In the genomic region with DNA sequence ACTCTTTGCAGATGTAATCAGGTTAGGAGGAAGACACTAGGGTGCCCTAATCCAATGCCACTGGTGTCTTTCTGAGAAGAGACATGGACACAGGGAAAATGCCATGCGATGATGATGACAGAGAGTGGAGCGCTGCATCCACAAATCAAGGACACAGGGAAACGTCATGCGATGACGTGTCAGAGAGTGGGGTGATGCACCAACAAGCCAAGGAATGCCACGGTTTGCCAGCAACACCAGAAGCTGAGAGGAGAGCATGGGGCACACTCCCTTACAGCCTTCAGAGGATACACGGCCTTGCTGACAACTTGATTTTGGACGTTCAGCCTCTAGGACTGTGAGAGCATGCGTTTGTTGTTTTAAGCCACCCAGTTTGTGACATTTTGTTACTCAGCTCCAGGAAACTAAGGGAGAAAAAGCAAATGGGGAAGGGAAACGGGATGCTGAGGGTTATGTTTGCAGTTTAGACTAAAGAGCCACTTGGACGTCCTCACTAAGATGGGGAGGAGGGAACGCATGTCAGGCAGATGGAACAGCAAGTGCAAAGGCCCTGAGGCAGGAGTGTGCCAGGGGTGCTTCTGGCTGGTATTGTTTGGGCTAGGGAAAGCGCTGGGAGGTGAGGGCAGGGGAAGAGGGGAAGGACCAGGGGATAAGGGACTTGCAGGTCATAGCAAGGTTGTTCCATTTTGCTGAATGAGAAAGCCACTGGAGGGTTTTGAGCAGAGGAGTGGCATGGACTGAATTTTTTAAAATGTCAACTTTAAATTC, we compare ENCODE assay signal across 15 cellular contexts. TPM values are rescaled to one million over a fixed set of nuclear protein-coding genes. Genes with fewer than 3 reads are reported as not detected.
A peak's percentile ranks its signal among the peaks of the same experiment; 100 is the strongest.
DNase-seq lines count a peak whose midpoint lies in the region; ATAC-seq and TF ChIP-seq lines count a peak whose summit lies in the region.
"Had no signal": no experiment of that assay in that cellular context is flagged by ENCODE, and none has a peak within 500 bp of the region (broad histone marks: within the 10 kb centered on the region; RNA-seq: fewer than 3 reads in every experiment).

No MANE protein-coding gene starts in this region.

- CTCF ChIA-PET in activated CD8-positive, alpha-beta memory T cell treated with anti-CD3 and anti-CD28 coated beads, Interleukin-2, amount 10 ng/mL, durations not matched to agents 7 days and 5 days (lab: Charles Lee): interaction anchor here (1.2 kb wide), 1 partner anchor 78 kb away, joined by 3 read pairs; a partner anchor contains a TSS

- intact Hi-C loops in stomach (cut with DNase I; ENCODE audit: low total_unique reads): no loop called here

- no peaks in the 10 kb centered on the region for H3K36me3 ChIP-seq in stomach
- H3K36me3 ChIP-seq: left ventricle myocardium inferior, Peyer's patch had no signal

- H3K27me3 ChIP-seq in stomach: no peaks in the 10 kb centered on the region
- H3K27me3 ChIP-seq: Peyer's patch had no signal

- H3K4me1 Mint-ChIP-seq in activated CD8-positive, alpha-beta memory T cell treated with anti-CD3 and anti-CD28 coated beads, Interleukin-2, amount 10 ng/mL, durations not matched to agents 7 days and 5 days: peaks cover 16% of the 10 kb centered on the region
- H3K4me1 Mint-ChIP-seq in HFFc6 (ENCODE audit: low read depth): peaks cover 48% of the 10 kb centered on the region
- H3K4me1 Mint-ChIP-seq in central memory CD8-positive, alpha-beta T cell: peaks cover 18% of the 10 kb centered on the region
- peaks cover 29% of the 10 kb centered on the region for H3K4me1 Mint-ChIP-seq in neural crest cell
- H3K4me1 Mint-ChIP-seq in chondrocyte (ENCODE audit: low read depth): peaks cover 38% of the 10 kb centered on the region

- no peaks in the 10 kb centered on the region for H3K9me3 ChIP-seq in stomach
- H3K9me3 ChIP-seq: left ventricle myocardium inferior, Peyer's patch had no signal

- no peak overlapping the region for H3K27ac Mint-ChIP-seq in activated CD8-positive, alpha-beta memory T cell treated with anti-CD3 and anti-CD28 coated beads, Interleukin-2, amount 10 ng/mL, durations not matched to agents 7 days and 5 days
- H3K27ac Mint-ChIP-seq in HFFc6: peak overlapping the region; percentile 97
- H3K27ac Mint-ChIP-seq in central memory CD8-positive, alpha-beta T cell (ENCODE audit: low read depth): no peak overlapping the region
- no peak overlapping the region for H3K27ac Mint-ChIP-seq in neural crest cell (ENCODE audit: unreplicated experiment)
- H3K27ac Mint-ChIP-seq in chondrocyte (ENCODE audit: unreplicated experiment): no peak overlapping the region

- peaks cover 13 to 25% (median 22%) of the 10 kb centered on the region in 4 donors for H3K4me1 ChIP-seq in stomach

- H3K9me3 Mint-ChIP-seq in activated CD8-positive, alpha-beta memory T cell treated with anti-CD3 and anti-CD28 coated beads, Interleukin-2, amount 10 ng/mL, durations not matched to agents 7 days and 5 days (ENCODE audit: low read depth): no peaks in the 10 kb centered on the region
- peaks cover 4% of the 10 kb centered on the region; the same call in 1 of the 2 replicates for H3K9me3 Mint-ChIP-seq in HFFc6
- H3K9me3 Mint-ChIP-seq in central memory CD8-positive, alpha-beta T cell: no peaks in the 10 kb centered on the region
- H3K9me3 Mint-ChIP-seq in neural crest cell: no peaks in the 10 kb centered on the region
- no peaks in the 10 kb centered on the region for H3K9me3 Mint-ChIP-seq in chondrocyte (ENCODE audit: low read depth)
- H3K9me3 Mint-ChIP-seq: effector memory CD8-positive, alpha-beta T cell had no signal

- no peak overlapping the region for H3K27ac ChIP-seq in stomach

- peak; percentile 33 for DNase-seq in activated CD8-positive, alpha-beta memory T cell treated with anti-CD3 and anti-CD28 coated beads, Interleukin-2, amount 10 ng/mL, durations not matched to agents 7 days and 5 days
- DNase-seq in activated CD8-positive, alpha-beta memory T cell treated with anti-CD3 and anti-CD28 coated beads for 24 hours: no peak
- DNase-seq in HFFc6: no peak
- no peak for DNase-seq in central memory CD8-positive, alpha-beta T cell (ENCODE audit: low spot score in 2 of 2)
- no peak for DNase-seq in neural crest cell (ENCODE audit: low read depth, low spot score)
- no peak for DNase-seq in chondrocyte (ENCODE audit: low spot score)
- no peak for DNase-seq in stomach
- DNase-seq: effector memory CD8-positive, alpha-beta T cell; KG1; left ventricle myocardium inferior; NCI-H1048; NCI-H774; stimulated activated CD4-positive, alpha-beta T cell treated with anti-CD3 and anti-CD28 coated beads, Interleukin-12 subunit alpha, Interleukin-12 subunit beta, amount 100 ng/mL, for 4 hours had no signal

- TF ChIP-seq EP300 in stomach (IDR thresholded peaks at IDR 0.05): no peak

- H3K4me3 Mint-ChIP-seq in activated CD8-positive, alpha-beta memory T cell treated with anti-CD3 and anti-CD28 coated beads, Interleukin-2, amount 10 ng/mL, durations not matched to agents 7 days and 5 days: no peak overlapping the region
- H3K4me3 Mint-ChIP-seq in HFFc6: peak overlapping the region; percentile 90
- H3K4me3 Mint-ChIP-seq in central memory CD8-positive, alpha-beta T cell: peak overlapping the region; percentile 43
- H3K4me3 Mint-ChIP-seq in neural crest cell: peak overlapping the region; percentile 84
- no peak overlapping the region for H3K4me3 Mint-ChIP-seq in chondrocyte (ENCODE audit: unreplicated experiment)

- TF ChIP-seq POLR2A in stomach (IDR thresholded peaks at IDR 0.05): no peak

- 76 to 88% (median 82%) methylated on average over 13 of the region's 13 CpGs for WGBS in stomach, 5 donors

- peaks cover 5% of the 10 kb centered on the region for H3K36me3 Mint-ChIP-seq in activated CD8-positive, alpha-beta memory T cell treated with anti-CD3 and anti-CD28 coated beads, Interleukin-2, amount 10 ng/mL, durations not matched to agents 7 days and 5 days
- H3K36me3 Mint-ChIP-seq in HFFc6 (ENCODE audit: low read depth): peaks cover 12% of the 10 kb centered on the region
- H3K36me3 Mint-ChIP-seq in central memory CD8-positive, alpha-beta T cell (ENCODE audit: insufficient read depth): peaks cover 13% of the 10 kb centered on the region
- H3K36me3 Mint-ChIP-seq in neural crest cell (ENCODE audit: low read depth): no peaks in the 10 kb centered on the region
- no peaks in the 10 kb centered on the region for H3K36me3 Mint-ChIP-seq in chondrocyte (ENCODE audit: low read depth)

- H3K27me3 Mint-ChIP-seq in activated CD8-positive, alpha-beta memory T cell treated with anti-CD3 and anti-CD28 coated beads, Interleukin-2, amount 10 ng/mL, durations not matched to agents 7 days and 5 days: peaks cover 2% of the 10 kb centered on the region
- peaks cover 4% of the 10 kb centered on the region for H3K27me3 Mint-ChIP-seq in HFFc6 (ENCODE audit: insufficient read depth)
- H3K27me3 Mint-ChIP-seq in central memory CD8-positive, alpha-beta T cell: no peaks in the 10 kb centered on the region
- H3K27me3 Mint-ChIP-seq in neural crest cell (ENCODE audit: low read depth): peaks cover 2% of the 10 kb centered on the region
- H3K27me3 Mint-ChIP-seq in chondrocyte (ENCODE audit: low read depth): no peaks in the 10 kb centered on the region
- H3K27me3 Mint-ChIP-seq: effector memory CD8-positive, alpha-beta T cell had no signal

- TF ChIP-seq CTCF in HFFc6 (IDR thresholded peaks at IDR 0.05) (no peak), neural crest cell (conservative IDR thresholded peaks at IDR 0.05) (no peak), chondrocyte (IDR thresholded peaks at IDR 0.05) (no peak), stomach (IDR thresholded peaks at IDR 0.05) (no peak)

- no peak for ATAC-seq in activated CD8-positive, alpha-beta memory T cell treated with anti-CD3 and anti-CD28 coated beads, Interleukin-2, amount 10 ng/mL, durations not matched to agents 7 days and 5 days
- no peak for ATAC-seq in central memory CD8-positive, alpha-beta T cell (replicated peaks; ENCODE audit: extremely low read depth, poor library complexity, severe bottlenecking)
- ATAC-seq in HG03039 (IDR thresholded peaks at IDR 0.05; ENCODE audit: unreplicated experiment): no peak
- ATAC-seq: effector memory CD8-positive, alpha-beta T cell had no signal

- no peak overlapping the region for H3K4me3 ChIP-seq in stomach
- H3K4me3 ChIP-seq: Peyer's patch had no signal

RNA-seq across cellular contexts. Expression of a gene that starts 2.5 kb away (rescaled TPM):
- 10 to 100 TPM; 37.4 to 55.3 TPM for total RNA-seq in activated CD8-positive, alpha-beta memory T cell treated with anti-CD3 and anti-CD28 coated beads, Interleukin-2, amount 10 ng/mL, durations not matched to agents 7 days and 5 days
- 10 to 100 TPM; 19.8 to 23.8 (median 21.7) TPM for total RNA-seq in HFFc6 (2021; fragmentation: NEBNext Ultra II Directional; extraction: Animal tissue kit (Norgen Biotek cat#: 25700))
- total RNA-seq in neural crest cell (39.3 and 41.2 TPM in 2 replicates), chondrocyte (21.5 to 28.2 TPM (median 21.7 TPM) in 3 replicates), stomach (10 to 100 TPM; 12.8 to 37.4 (median 27.2) TPM)
- polyA plus RNA-seq in stomach: 1 to 10 TPM; 3.5 to 8.4 (median 4.2) TPM

Comparison
In these comparisons a context has a peak if more than half of its experiments do, and no peak if none do; other contexts are left out.
1. H3K4me3 Mint-ChIP-seq: peak in HFFc6 (single experiment), central memory CD8-positive, alpha-beta T cell (single experiment) and neural crest cell (single experiment); none in activated CD8-positive, alpha-beta memory T cell treated with anti-CD3 and anti-CD28 coated beads, Interleukin-2, amount 10 ng/mL, durations not matched to agents 7 days and 5 days (single experiment) and chondrocyte (single experiment).